6 cellular contexts compared by ENCODE assay signal in genomic region chr9:35659340-35659739, GRCh38. TPM values are rescaled to one million over a fixed set of nuclear protein-coding genes. Genes with fewer than 3 reads are reported as not detected.
DNase-seq lines count a peak whose midpoint lies in the region; ATAC-seq and TF ChIP-seq lines count a peak whose summit lies in the region.

No MANE protein-coding gene starts in this region.

- no peaks in the 10 kb centered on the region for H3K27me3 ChIP-seq in psoas muscle (ENCODE audit: insufficient read depth in 3 of 3, low read length in 2 of 3)

- intact Hi-C loops in psoas muscle (cut with DNase I) = loop anchor here (2.0 kb wide), 1 partner anchor 71 kb away; no protein-coding TSS in a partner anchor

- H3K36me3 ChIP-seq in psoas muscle (ENCODE audit: insufficient read depth in 1 of 2, low read depth in 1 of 2) = peaks cover 0 to 18% of the 10 kb centered on the region in 2 donors

- H3K4me3 ChIP-seq in Jurkat, Clone E6-1 (ENCODE audit: low read length) = peak overlapping the region; percentile 72; the same call in 1 of the 2 replicates
- H3K4me3 ChIP-seq in choroid plexus epithelial cell (ENCODE audit: low read depth, low read length) (peak overlapping the region; percentile 98), psoas muscle (peak overlapping the region; percentile 89)

- DNase-seq in Jurkat, Clone E6-1 (ENCODE audit: low read depth, low spot score) = no peak
- peak; percentile 43 for DNase-seq in choroid plexus epithelial cell (ENCODE audit: low read depth)
- DNase-seq in psoas muscle = no peak
- DNase-seq in activated effector memory CD4-positive, alpha-beta T cell treated with Interleukin-2 at 50 U/mL for 16 hours = no peak
- DNase-seq in KG1 (lab: John Stamatoyannopoulos, UW) = no peak

- peaks cover 26% of the 10 kb centered on the region for H3K4me1 ChIP-seq in psoas muscle

- WGBS in psoas muscle, 3 donors = 32 to 46% (median 39%) methylated on average over 3 of the region's 3 CpGs

- TF ChIP-seq CTCF in choroid plexus epithelial cell (conservative IDR thresholded peaks at IDR 0.05; ENCODE audit: low read depth, low read length) (no peak), psoas muscle (IDR thresholded peaks at IDR 0.05) (no peak)

- H3K9me3 ChIP-seq in psoas muscle = no peaks in the 10 kb centered on the region

- peak overlapping the region; percentile 100 for H3K27ac ChIP-seq in psoas muscle

- ATAC-seq in psoas muscle = peak; percentile 22 to 60 (median 46)
- ATAC-seq in GM18519 (IDR thresholded peaks at IDR 0.05; ENCODE audit: low FRiP score, unreplicated experiment) = no peak

RNA-seq across cellular contexts. Expression of gene CCDC107, which starts 1.2 kb away (rescaled TPM):
- polyA plus RNA-seq in Jurkat, Clone E6-1 (2012; ENCODE audit: insufficient read depth, insufficient read length) = 38.7 TPM
- 10 to 100 TPM; 15.4 to 39.4 (median 27.5) TPM for total RNA-seq in psoas muscle
- polyA plus RNA-seq in psoas muscle = 10 to 100 TPM; 21.5 to 49.4 (median 36.3) TPM

RNA-seq across cellular contexts. Expression of gene RMRP, which starts 1.5 kb away (rescaled TPM):
- polyA plus RNA-seq in Jurkat, Clone E6-1 (2012; ENCODE audit: insufficient read depth, insufficient read length) = not detected
- total RNA-seq in psoas muscle = over 10,000 TPM in 1 of 4 donors, 1,000 to 10,000 TPM in 3; 3,787 to 10,280 (median 6,744) TPM
- polyA plus RNA-seq in psoas muscle = 10 to 100 TPM in 1 of 3 donors, not detected in 2; 26.8 TPM

RNA-seq across cellular contexts. Expression of gene ARHGEF39, which starts 5.7 kb away (rescaled TPM):
- 23.1 TPM for polyA plus RNA-seq in Jurkat, Clone E6-1 (2012; ENCODE audit: insufficient read depth, insufficient read length)
- under 1 TPM in 3 of 4 donors, not detected in 1; 0.07 to 0.21 (median 0.10) TPM for total RNA-seq in psoas muscle
- polyA plus RNA-seq in psoas muscle = under 1 TPM; 0.20 to 0.79 (median 0.29) TPM

RNA-seq across cellular contexts. Expression of gene SIT1, which starts 8.6 kb away (rescaled TPM):
- polyA plus RNA-seq in Jurkat, Clone E6-1 (2012; ENCODE audit: insufficient read depth, insufficient read length) = 230 TPM
- under 1 TPM; 0.23 to 0.34 (median 0.28) TPM for total RNA-seq in psoas muscle
- polyA plus RNA-seq in psoas muscle = under 1 TPM in 2 of 3 donors, not detected in 1; 0.08 to 0.10 TPM

RNA-seq across cellular contexts. Expression of gene CA9, which starts 14.4 kb away (rescaled TPM):
- polyA plus RNA-seq in Jurkat, Clone E6-1 (2012; ENCODE audit: insufficient read depth, insufficient read length) = 1.3 TPM
- not detected for total RNA-seq in psoas muscle
- under 1 TPM; 0.03 to 0.49 (median 0.05) TPM for polyA plus RNA-seq in psoas muscle
